39 cellular contexts compared by ENCODE assay signal in the genomic region with DNA sequence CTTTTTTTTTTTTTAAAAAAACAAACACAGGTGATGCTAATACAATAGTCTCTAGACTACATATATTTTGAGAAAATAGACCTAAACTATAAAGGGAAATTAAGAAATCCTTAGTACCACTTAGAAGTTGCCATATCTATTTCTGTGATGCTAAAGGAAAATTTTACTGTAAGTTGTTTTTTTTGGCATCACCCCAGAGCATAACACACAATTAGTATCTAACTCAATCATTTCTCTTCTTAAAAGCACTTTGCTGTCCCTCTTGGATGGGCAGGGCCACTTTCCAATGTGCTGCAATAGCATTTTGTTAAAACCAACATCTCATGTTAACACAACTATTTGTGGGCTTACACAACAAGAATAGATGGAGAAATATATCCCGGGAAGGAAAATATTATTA.
"Had no signal": no experiment of that assay in that cellular context is flagged by ENCODE, and none has a peak within 500 bp of the region (broad histone marks: within the 10 kb centered on the region; RNA-seq: fewer than 3 reads in every experiment).

No MANE protein-coding gene starts in this region.

- H3K36me3 Mint-ChIP-seq: activated naive CD4-positive, alpha-beta T cell treated with anti-CD3 and anti-CD28 coated beads, Interleukin-2, amount 10 ng/mL, durations not matched to agents 7 days and 5 days; activated naive CD4-positive, alpha-beta T cell treated with anti-CD3 and anti-CD28 coated beads, Interleukin-2, amount 50 U/mL, for 24 hours; activated naive CD4-positive, alpha-beta T cell treated with anti-CD3 and anti-CD28 coated beads, Interleukin-2, amount 50 U/mL, for 72 hours; activated naive CD8-positive, alpha-beta T cell; activated naive CD8-positive, alpha-beta T cell treated with anti-CD3 and anti-CD28 coated beads for 36 hours; activated naive CD8-positive, alpha-beta T cell treated with anti-CD3 and anti-CD28 coated beads, Interleukin-2, amount 10 ng/mL, durations not matched to agents 7 days and 5 days; brain had no signal

- H3K27ac ChIP-seq: adrenal gland, ascending aorta, body of pancreas, brain microvascular endothelial cell, breast epithelium, cardiac muscle cell had no signal

- H3K27me3 Mint-ChIP-seq: activated naive CD4-positive, alpha-beta T cell treated with anti-CD3 and anti-CD28 coated beads, Interleukin-2, amount 10 ng/mL, durations not matched to agents 7 days and 5 days; activated naive CD4-positive, alpha-beta T cell treated with anti-CD3 and anti-CD28 coated beads, Interleukin-2, amount 50 U/mL, for 24 hours; activated naive CD8-positive, alpha-beta T cell; activated naive CD8-positive, alpha-beta T cell treated with anti-CD3 and anti-CD28 coated beads for 36 hours; activated naive CD8-positive, alpha-beta T cell treated with anti-CD3 and anti-CD28 coated beads, Interleukin-2, amount 10 ng/mL, durations not matched to agents 7 days and 5 days; activated naive CD8-positive, alpha-beta T cell treated with anti-CD3 and anti-CD28 coated beads, Interleukin-2, amount 50 U/mL, for 24 hours; brain had no signal

- ATAC-seq: activated naive CD4-positive, alpha-beta T cell treated with anti-CD3 and anti-CD28 coated beads, Interleukin-2, amount 50 U/mL, for 72 hours; activated naive CD8-positive, alpha-beta T cell treated with anti-CD3 and anti-CD28 coated beads, Interleukin-2, amount 50 U/mL, for 24 hours; activated T-cell treated with anti-CD3 and anti-CD28 coated beads, Interleukin-2, amount 50 U/mL, for 4 hours; activated T-cell treated with anti-CD3 and anti-CD28 coated beads, Interleukin-2, amount 50 U/mL, for 72 hours; activated T-helper 17 cell treated with anti-CD3 and anti-CD28 coated beads, Interleukin-2, amount 50 U/mL, for 72 hours; body of pancreas had no signal

- H3K27me3 ChIP-seq: adrenal gland, ascending aorta, body of pancreas, brain microvascular endothelial cell, breast epithelium, cardiac muscle cell had no signal

- H3K27ac Mint-ChIP-seq: activated naive CD4-positive, alpha-beta T cell treated with anti-CD3 and anti-CD28 coated beads for 36 hours; activated naive CD4-positive, alpha-beta T cell treated with anti-CD3 and anti-CD28 coated beads, Interleukin-2, amount 10 ng/mL, durations not matched to agents 7 days and 5 days; activated naive CD4-positive, alpha-beta T cell treated with anti-CD3 and anti-CD28 coated beads, Interleukin-2, amount 50 U/mL, for 24 hours; activated naive CD4-positive, alpha-beta T cell treated with anti-CD3 and anti-CD28 coated beads, Interleukin-2, amount 50 U/mL, for 72 hours; activated naive CD8-positive, alpha-beta T cell; activated naive CD8-positive, alpha-beta T cell treated with anti-CD3 and anti-CD28 coated beads for 36 hours; activated naive CD8-positive, alpha-beta T cell treated with anti-CD3 and anti-CD28 coated beads, Interleukin-2, amount 10 ng/mL, durations not matched to agents 7 days and 5 days; activated naive CD8-positive, alpha-beta T cell treated with anti-CD3 and anti-CD28 coated beads, Interleukin-2, amount 50 U/mL, for 24 hours; activated T-cell treated with anti-CD3 and anti-CD28 coated beads, Interleukin-2, amount 50 U/mL, for 24 hours; activated T-cell treated with anti-CD3 and anti-CD28 coated beads, Interleukin-2, amount 50 U/mL, for 72 hours; activated T-helper 1 cell treated with anti-CD3 and anti-CD28 coated beads, Interleukin-12 subunit alpha, Interleukin-12 subunit beta, Interleukin-2, Interleukin-4 antibody, amounts not matched to agents 30 ng/mL and 10 ng/mL and 1 ng/mL, durations not matched to agents 14 hours and 24 hours and 36 hours; activated T-helper 17 cell treated with anti-CD3 and anti-CD28 coated beads, Interleukin-2, amount 50 U/mL, for 72 hours; activated T-helper 2 cell treated with anti-CD3 and anti-CD28 coated beads, Interferon-gamma antibody, Interleukin-2, Interleukin-4, amounts not matched to agents 10 μg/mL and 5 μg/mL and 100 μg/mL, durations not matched to agents 14 hours and 24 hours and 36 hours; brain had no signal

- H3K4me1 ChIP-seq: adrenal gland, ascending aorta, body of pancreas, breast epithelium had no signal

- H3K36me3 ChIP-seq: adrenal gland, ascending aorta, brain microvascular endothelial cell, breast epithelium, cardiac muscle cell had no signal

- H3K9me3 Mint-ChIP-seq: activated naive CD4-positive, alpha-beta T cell treated with anti-CD3 and anti-CD28 coated beads for 36 hours; activated naive CD4-positive, alpha-beta T cell treated with anti-CD3 and anti-CD28 coated beads, Interleukin-2, amount 10 ng/mL, durations not matched to agents 7 days and 5 days; activated naive CD4-positive, alpha-beta T cell treated with anti-CD3 and anti-CD28 coated beads, Interleukin-2, amount 50 U/mL, for 24 hours; activated naive CD4-positive, alpha-beta T cell treated with anti-CD3 and anti-CD28 coated beads, Interleukin-2, amount 50 U/mL, for 72 hours; activated naive CD8-positive, alpha-beta T cell treated with anti-CD3 and anti-CD28 coated beads for 36 hours; activated naive CD8-positive, alpha-beta T cell treated with anti-CD3 and anti-CD28 coated beads, Interleukin-2, amount 10 ng/mL, durations not matched to agents 7 days and 5 days; activated naive CD8-positive, alpha-beta T cell treated with anti-CD3 and anti-CD28 coated beads, Interleukin-2, amount 50 U/mL, for 24 hours; activated T-cell treated with anti-CD3 and anti-CD28 coated beads, Interleukin-2, amount 50 U/mL, for 24 hours; activated T-cell treated with anti-CD3 and anti-CD28 coated beads, Interleukin-2, amount 50 U/mL, for 4 hours; activated T-cell treated with anti-CD3 and anti-CD28 coated beads, Interleukin-2, amount 50 U/mL, for 72 hours; activated T-helper 1 cell treated with anti-CD3 and anti-CD28 coated beads, Interleukin-12 subunit alpha, Interleukin-12 subunit beta, Interleukin-2, Interleukin-4 antibody, amounts not matched to agents 30 ng/mL and 10 ng/mL and 1 ng/mL, durations not matched to agents 14 hours and 24 hours and 36 hours; activated T-helper 17 cell treated with anti-CD3 and anti-CD28 coated beads, Interleukin-2, amount 50 U/mL, for 72 hours; activated T-helper 2 cell treated with anti-CD3 and anti-CD28 coated beads, Interferon-gamma antibody, Interleukin-2, Interleukin-4, amounts not matched to agents 10 μg/mL and 5 μg/mL and 100 μg/mL, durations not matched to agents 14 hours and 24 hours and 36 hours; brain; central memory CD8-positive, alpha-beta T cell had no signal

- FAIRE-seq: astrocyte, bronchial epithelial cell had no signal

- H3K4me1 Mint-ChIP-seq: activated naive CD4-positive, alpha-beta T cell treated with anti-CD3 and anti-CD28 coated beads, Interleukin-2, amount 10 ng/mL, durations not matched to agents 7 days and 5 days; activated naive CD4-positive, alpha-beta T cell treated with anti-CD3 and anti-CD28 coated beads, Interleukin-2, amount 50 U/mL, for 24 hours; activated naive CD8-positive, alpha-beta T cell treated with anti-CD3 and anti-CD28 coated beads for 36 hours; brain; central memory CD8-positive, alpha-beta T cell had no signal

- H3K4me3 Mint-ChIP-seq: activated naive CD4-positive, alpha-beta T cell treated with anti-CD3 and anti-CD28 coated beads for 36 hours; activated naive CD4-positive, alpha-beta T cell treated with anti-CD3 and anti-CD28 coated beads, Interleukin-2, amount 10 ng/mL, durations not matched to agents 7 days and 5 days; activated naive CD4-positive, alpha-beta T cell treated with anti-CD3 and anti-CD28 coated beads, Interleukin-2, amount 50 U/mL, for 24 hours; activated naive CD8-positive, alpha-beta T cell; activated naive CD8-positive, alpha-beta T cell treated with anti-CD3 and anti-CD28 coated beads for 36 hours; activated naive CD8-positive, alpha-beta T cell treated with anti-CD3 and anti-CD28 coated beads, Interleukin-2, amount 10 ng/mL, durations not matched to agents 7 days and 5 days; activated naive CD8-positive, alpha-beta T cell treated with anti-CD3 and anti-CD28 coated beads, Interleukin-2, amount 50 U/mL, for 24 hours; activated T-cell treated with anti-CD3 and anti-CD28 coated beads, Interleukin-2, amount 50 U/mL, for 24 hours; activated T-cell treated with anti-CD3 and anti-CD28 coated beads, Interleukin-2, amount 50 U/mL, for 4 hours; activated T-cell treated with anti-CD3 and anti-CD28 coated beads, Interleukin-2, amount 50 U/mL, for 72 hours; activated T-helper 1 cell treated with anti-CD3 and anti-CD28 coated beads, Interleukin-12 subunit alpha, Interleukin-12 subunit beta, Interleukin-2, Interleukin-4 antibody, amounts not matched to agents 30 ng/mL and 10 ng/mL and 1 ng/mL, durations not matched to agents 14 hours and 24 hours and 36 hours; activated T-helper 17 cell treated with anti-CD3 and anti-CD28 coated beads, Interleukin-2, amount 50 U/mL, for 72 hours; brain; central memory CD8-positive, alpha-beta T cell had no signal

- DNase-seq: activated effector memory CD4-positive, alpha-beta T cell treated with anti-CD3 and anti-CD28 coated beads, Interleukin-2, amount 50 U/mL, for 16 hours; activated effector memory CD4-positive, alpha-beta T cell treated with Interleukin-2 at 50 U/mL for 16 hours; activated gamma-delta T cell; activated gamma-delta T cell treated with Interleukin-2 at 50 U/mL for 16 hours; activated naive CD4-positive, alpha-beta T cell; activated naive CD4-positive, alpha-beta T cell treated with anti-CD3 and anti-CD28 coated beads for 36 hours; activated naive CD4-positive, alpha-beta T cell treated with anti-CD3 and anti-CD28 coated beads, Interleukin-2, amount 10 ng/mL, durations not matched to agents 7 days and 5 days; activated naive CD4-positive, alpha-beta T cell treated with anti-CD3 and anti-CD28 coated beads, Interleukin-2, amount 50 U/mL, for 16 hours; activated naive CD4-positive, alpha-beta T cell treated with Interleukin-2 at 50 U/mL for 16 hours; activated naive CD8-positive, alpha-beta T cell treated with anti-CD3 and anti-CD28 coated beads for 36 hours; activated naive CD8-positive, alpha-beta T cell treated with anti-CD3 and anti-CD28 coated beads, Interleukin-2, amount 10 ng/mL, durations not matched to agents 7 days and 5 days; activated naive CD8-positive, alpha-beta T cell treated with anti-CD3 and anti-CD28 coated beads, Interleukin-2, amount 50 U/mL, for 24 hours; activated T-cell treated with anti-CD3 and anti-CD28 coated beads, Interleukin-2, amount 50 U/mL, for 24 hours; activated T-cell treated with anti-CD3 and anti-CD28 coated beads, Interleukin-2, amount 50 U/mL, for 4 hours; activated T-cell treated with anti-CD3 and anti-CD28 coated beads, Interleukin-2, amount 50 U/mL, for 48 hours; activated T-cell treated with anti-CD3 and anti-CD28 coated beads, Interleukin-2, amount 50 U/mL, for 72 hours; adrenal gland; amniotic stem cell; amygdala; anterior cingulate cortex; aorta; body of pancreas; brain microvascular endothelial cell; caudate nucleus; central memory CD4-positive, alpha-beta T cell; cerebellar nuclear complex had no signal

- H3K9me3 ChIP-seq: adrenal gland, ascending aorta, body of pancreas, breast epithelium had no signal

- H3K4me3 ChIP-seq: adrenal gland, ascending aorta, body of pancreas, breast epithelium, cardiac muscle cell had no signal
